17 cellular contexts compared by ENCODE assay signal in the genomic region with DNA sequence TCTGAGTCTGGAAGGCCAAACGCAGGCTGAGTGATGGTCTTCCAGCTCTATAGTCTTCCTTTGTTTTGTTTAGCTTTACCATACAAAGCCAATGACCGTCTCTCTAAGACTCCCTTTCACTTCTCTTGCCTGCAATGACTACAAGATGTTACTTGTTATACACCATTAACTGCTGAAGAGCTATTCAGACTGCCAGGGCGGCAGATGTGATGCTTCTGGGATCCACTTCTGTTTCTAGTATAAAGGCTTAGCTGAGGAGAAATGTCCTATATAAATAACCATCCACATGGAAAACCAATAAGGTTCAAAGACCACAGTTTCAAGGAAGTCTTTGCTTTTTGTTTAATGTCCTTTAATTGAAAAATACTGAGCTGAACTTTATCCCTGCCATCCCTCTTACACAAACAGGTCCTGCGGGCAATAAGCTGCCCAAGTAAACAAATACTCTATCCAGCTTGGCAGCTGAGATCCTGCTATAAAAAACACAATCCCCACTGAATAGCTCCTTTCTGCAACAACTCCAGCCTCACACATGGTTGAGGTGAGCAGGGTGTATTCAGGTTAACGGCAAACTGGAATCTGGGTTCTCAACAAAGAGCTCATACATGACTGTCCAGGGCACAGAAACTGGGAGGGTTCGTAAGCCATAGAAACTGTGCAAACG.
DNase-seq lines count a peak whose midpoint lies in the region; ATAC-seq and TF ChIP-seq lines count a peak whose summit lies in the region.
"Had no signal": no experiment of that assay in that cellular context is flagged by ENCODE, and none has a peak within 500 bp of the region (broad histone marks: within the 10 kb centered on the region; RNA-seq: fewer than 3 reads in every experiment).

No MANE protein-coding gene starts in this region.

- peak; percentile 50 for DNase-seq in LoVo (ENCODE audit: low spot score)
- DNase-seq in NCI-H2196 treated with DMSO at 0.1 percent for 48 hours (lab: John Stamatoyannopoulos, UW; ENCODE audit: unreplicated experiment) = peak; percentile 86
- peak in 2 of 4 donors; percentile 13 to 30 for DNase-seq in body of pancreas
- DNase-seq in prostate gland (ENCODE audit: low spot score) = peak; percentile 75
- no peak for DNase-seq in medulla oblongata (ENCODE audit: extremely low spot score)
- DNase-seq in NCI-H446 treated with DMSO at 0.1 percent for 48 hours (lab: John Stamatoyannopoulos, UW) = no peak
- no peak for DNase-seq in dedifferentiated amniotic fluid mesenchymal stem cell (ENCODE audit: extremely low spot score)
- DNase-seq: adrenal gland, cerebellar nuclear complex, foreskin keratinocyte, GM23248, NCI-H1694 treated with DMSO at 0.1 percent for 48 hours, sigmoid colon had no signal

- H3K27ac ChIP-seq in body of pancreas (peak overlapping the region in 1 of 4 donors; percentile 41), prostate gland (peak overlapping the region; percentile 53 to 65)
- H3K27ac ChIP-seq: adrenal gland, foreskin keratinocyte, GM23248, PC-9, sigmoid colon had no signal

- WGBS in body of pancreas, 2 donors = 56 to 60% methylated on average over 7 of the region's 7 CpGs
- 30% methylated on average over 7 of the region's 7 CpGs for WGBS in prostate gland

- intact Hi-C loops in body of pancreas (cut with DNase I) (no loop called here), prostate gland (cut with DNase I) (no loop called here)

- TF ChIP-seq CTCF in body of pancreas (IDR thresholded peaks at IDR 0.05) (no peak), prostate gland (IDR thresholded peaks at IDR 0.05) (no peak)

- H3K4me3 ChIP-seq in body of pancreas (no peak overlapping the region), prostate gland (no peak overlapping the region)
- H3K4me3 ChIP-seq: adrenal gland, GM23248, lung, PC-9, sigmoid colon had no signal

- H3K36me3 ChIP-seq in body of pancreas (replicated peaks in 1 of 2; ENCODE audit: insufficient read depth in 1 of 2, low read depth in 2 of 2) (no peaks in the 10 kb centered on the region), prostate gland (no peaks in the 10 kb centered on the region)
- H3K36me3 ChIP-seq: adrenal gland, sigmoid colon had no signal

- peaks cover 15% of the 10 kb centered on the region for H3K4me1 ChIP-seq in body of pancreas
- peaks cover 5% of the 10 kb centered on the region for H3K4me1 ChIP-seq in prostate gland (replicated peaks)
- H3K4me1 ChIP-seq: adrenal gland, foreskin keratinocyte, sigmoid colon had no signal

- ATAC-seq in body of pancreas (peak; percentile 86), GM19351 (IDR thresholded peaks at IDR 0.05; ENCODE audit: unreplicated experiment) (no peak)
- ATAC-seq: foreskin keratinocyte, SK-N-SH treated with all-trans-retinoic acid at 6 μM for 48 hours had no signal

- H3K9me3 ChIP-seq in body of pancreas (no peaks in the 10 kb centered on the region), prostate gland (no peaks in the 10 kb centered on the region)
- H3K9me3 ChIP-seq: adrenal gland, sigmoid colon had no signal

- TF ChIP-seq POLR2A in body of pancreas (IDR thresholded peaks at IDR 0.05) (no peak), prostate gland (IDR thresholded peaks at IDR 0.05) (no peak)

- H3K27me3 ChIP-seq in body of pancreas = no peaks in the 10 kb centered on the region
- no peaks in the 10 kb centered on the region for H3K27me3 ChIP-seq in prostate gland (replicated peaks; ENCODE audit: insufficient read depth)
- H3K27me3 ChIP-seq: adrenal gland, foreskin keratinocyte, sigmoid colon had no signal

Comparison
In these comparisons a context has a peak if more than half of its experiments do, and no peak if none do; other contexts are left out.
1. DNase-seq: peak in LoVo (single experiment), NCI-H2196 treated with DMSO at 0.1 percent for 48 hours (single experiment) and prostate gland (single experiment); none in medulla oblongata (single experiment), NCI-H446 treated with DMSO at 0.1 percent for 48 hours (single experiment) and dedifferentiated amniotic fluid mesenchymal stem cell (single experiment).